22 cellular contexts compared by ENCODE assay signal in genomic region chr1:91745649-91746383, GRCh38.
DNase-seq lines count a peak whose midpoint lies in the region; ATAC-seq and TF ChIP-seq lines count a peak whose summit lies in the region.
"Had no signal": no experiment of that assay in that cellular context is flagged by ENCODE, and none has a peak within 500 bp of the region (broad histone marks: within the 10 kb centered on the region; RNA-seq: fewer than 3 reads in every experiment).

No MANE protein-coding gene starts in this region.

- H2BK5ac ChIP-seq in mesenchymal stem cell (ENCODE audit: low read depth, low read length, poor library complexity, severe bottlenecking), result no peak overlapping the region

- no peaks in the 10 kb centered on the region for H3K27me3 ChIP-seq in adipocyte (replicated peaks; ENCODE audit: control insufficient read depth, insufficient read depth, low read length)
- H3K27me3 ChIP-seq in esophagus squamous epithelium, result no peaks in the 10 kb centered on the region
- no peaks in the 10 kb centered on the region for H3K27me3 ChIP-seq in mesenchymal stem cell (ENCODE audit: control insufficient read depth in 1 of 2, insufficient read depth in 1 of 2, low read length in 2 of 2)
- no peaks in the 10 kb centered on the region for H3K27me3 ChIP-seq in upper lobe of left lung
- H3K27me3 ChIP-seq: cardiac muscle cell, transverse colon had no signal

- WGBS in esophagus squamous epithelium, 2 donors, result 31 to 39% methylated on average over 5 of the region's 5 CpGs
- WGBS in mesenchymal stem cell, result 87% methylated on average over 5 of the region's 5 CpGs
- 51 to 53% methylated on average over 5 of the region's 5 CpGs for WGBS in upper lobe of left lung, 2 donors

- TF ChIP-seq CTCF in esophagus squamous epithelium (IDR thresholded peaks at IDR 0.05) (no peak), upper lobe of left lung (IDR thresholded peaks at IDR 0.05) (no peak)

- POLR2A ChIA-PET in naive thymus-derived CD8-positive, alpha-beta T cell (lab: Charles Lee), result no interaction called here

- DNase-seq in adipocyte (ENCODE audit: low read depth), result peak; percentile 54
- no peak for DNase-seq in esophagus squamous epithelium (lab: John Stamatoyannopoulos, UW)
- no peak for DNase-seq in mesenchymal stem cell
- DNase-seq in upper lobe of left lung, result no peak
- no peak for DNase-seq in NAMALWA (ENCODE audit: low spot score)
- DNase-seq in naive thymus-derived CD8-positive, alpha-beta T cell, result no peak
- DNase-seq in cortex of kidney (lab: John Stamatoyannopoulos, UW), result no peak
- DNase-seq: activated CD8-positive, alpha-beta memory T cell treated with anti-CD3 and anti-CD28 coated beads, Interleukin-2, amount 50 U/mL, for 4 hours; activated effector memory CD4-positive, alpha-beta T cell treated with Interleukin-2 at 50 U/mL for 16 hours; activated naive CD8-positive, alpha-beta T cell treated with anti-CD3 and anti-CD28 coated beads, Interleukin-2, amount 50 U/mL, for 24 hours; AML-193; GM23248; naive B cell; NCI-H1694 treated with DMSO at 0.1 percent for 48 hours; NCI-H2227 treated with DMSO at 0.1 percent for 48 hours; OCI-M1; SIG-M5; transverse colon had no signal

- intact Hi-C loops in esophagus squamous epithelium (cut with DNase I), result no loop called here

- H2BK120ac ChIP-seq in mesenchymal stem cell (ENCODE audit: low read depth, low read length), result no peak overlapping the region

- no peak overlapping the region for H2BK15ac ChIP-seq in mesenchymal stem cell (ENCODE audit: low read depth, poor library complexity, severe bottlenecking)

- H3K23ac ChIP-seq in mesenchymal stem cell (ENCODE audit: low read length in 2 of 2), result no peak overlapping the region

- H3K79me1 ChIP-seq in mesenchymal stem cell (replicated peaks; ENCODE audit: low read length, poor library complexity, severe bottlenecking), result peaks cover 16% of the 10 kb centered on the region

- no peak overlapping the region for H2AK5ac ChIP-seq in mesenchymal stem cell (ENCODE audit: low read length, severe bottlenecking)

- H3K4ac ChIP-seq in mesenchymal stem cell (ENCODE audit: low read depth in 1 of 2, low read length in 2 of 2), result no peak overlapping the region

- TF ChIP-seq EP300 in upper lobe of left lung (IDR thresholded peaks at IDR 0.05), result peak in 1 of 4 donors; percentile 36

- H3K9ac ChIP-seq in adipocyte (ENCODE audit: low read length) (peak overlapping the region; percentile 70), mesenchymal stem cell (ENCODE audit: low read length) (peak overlapping the region; percentile 78)
- H3K9ac ChIP-seq: GM23248, parathyroid adenoma had no signal

- H3K27ac Mint-ChIP-seq in naive thymus-derived CD8-positive, alpha-beta T cell, result peak overlapping the region in 1 of 10 donors; percentile 28
- H3K27ac Mint-ChIP-seq: activated naive CD8-positive, alpha-beta T cell treated with anti-CD3 and anti-CD28 coated beads, Interleukin-2, amount 50 U/mL, for 24 hours; naive B cell; stimulated activated memory B cell treated with anti-CD40 and anti-IgM and Interleukin-4, amounts not matched to agents 10 μg/mL and 1 μg/mL and 100 μg/mL, for 72 hours had no signal

- H3K9me3 Mint-ChIP-seq in naive thymus-derived CD8-positive, alpha-beta T cell, result peaks cover 0 to 26% (median 5%) of the 10 kb centered on the region in 9 donors
- H3K9me3 Mint-ChIP-seq: stimulated activated memory B cell treated with anti-CD40 and anti-IgM and Interleukin-4, amounts not matched to agents 10 μg/mL and 1 μg/mL and 100 μg/mL, for 72 hours had no signal

- peaks cover 0 to 8% (median 1%) of the 10 kb centered on the region in 4 donors for H3K4me1 Mint-ChIP-seq in naive thymus-derived CD8-positive, alpha-beta T cell
- H3K4me1 Mint-ChIP-seq: naive B cell; stimulated activated memory B cell treated with anti-CD40 and anti-IgM and Interleukin-4, amounts not matched to agents 10 μg/mL and 1 μg/mL and 100 μg/mL, for 72 hours had no signal

- H4K8ac ChIP-seq in mesenchymal stem cell (ENCODE audit: low read length), result no peak overlapping the region

- H3K18ac ChIP-seq in mesenchymal stem cell (ENCODE audit: low read depth in 1 of 2, low read length in 2 of 2), result no peak overlapping the region

- H3K27ac ChIP-seq in esophagus squamous epithelium (peak overlapping the region in 3 of 4 donors; percentile 56 to 71 (median 64)), mesenchymal stem cell (ENCODE audit: low read length, poor library complexity, severe bottlenecking) (no peak overlapping the region), upper lobe of left lung (peak overlapping the region in 3 of 4 donors; percentile 8 to 62 (median 32))
- H3K27ac ChIP-seq: cardiac muscle cell, GM23248 had no signal

- no peak overlapping the region for H2AFZ ChIP-seq in mesenchymal stem cell (ENCODE audit: low read depth, low read length)
- H2AFZ ChIP-seq: GM23248 had no signal

- H3K4me3 ChIP-seq in adipocyte (ENCODE audit: low read length) (peak overlapping the region; percentile 52), esophagus squamous epithelium (no peak overlapping the region), mesenchymal stem cell (ENCODE audit: insufficient read depth in 1 of 2, low read depth in 1 of 2, low read length in 2 of 2) (peak overlapping the region in 1 of 2 experiments; percentile 49), upper lobe of left lung (no peak overlapping the region)
- H3K4me3 ChIP-seq: cardiac muscle cell, GM12878, GM23248, transverse colon had no signal

- H3K36me3 ChIP-seq in adipocyte (ENCODE audit: control insufficient read depth, insufficient read depth, low read length, severe bottlenecking) (peaks cover 40% of the 10 kb centered on the region), esophagus squamous epithelium (peaks cover 0 to 13% (median 0%) of the 10 kb centered on the region in 3 donors), mesenchymal stem cell (ENCODE audit: control insufficient read depth in 1 of 2, insufficient read depth in 2 of 2, low read depth in 1 of 2, low read length in 2 of 2) (peaks cover 0 to 71% of the 10 kb centered on the region in 2 experiments), upper lobe of left lung (peaks cover 0 to 7% (median 0%) of the 10 kb centered on the region in 4 donors)
- H3K36me3 ChIP-seq: cardiac muscle cell, transverse colon had no signal

- no peaks in the 10 kb centered on the region for H3K9me3 ChIP-seq in adipocyte (ENCODE audit: control insufficient read depth, low read length)
- H3K9me3 ChIP-seq in esophagus squamous epithelium, result no peaks in the 10 kb centered on the region
- H3K9me3 ChIP-seq in mesenchymal stem cell (ENCODE audit: control insufficient read depth, low read length), result peaks cover 11% of the 10 kb centered on the region
- H3K9me3 ChIP-seq in upper lobe of left lung, result no peaks in the 10 kb centered on the region
- H3K9me3 ChIP-seq: transverse colon had no signal

- H3K27me3 Mint-ChIP-seq in naive thymus-derived CD8-positive, alpha-beta T cell, result no peaks in the 10 kb centered on the region
- H3K27me3 Mint-ChIP-seq: activated naive CD8-positive, alpha-beta T cell treated with anti-CD3 and anti-CD28 coated beads, Interleukin-2, amount 50 U/mL, for 24 hours had no signal

- peaks cover 8 to 34% (median 27%) of the 10 kb centered on the region in 3 donors for H3K36me3 Mint-ChIP-seq in naive thymus-derived CD8-positive, alpha-beta T cell
- H3K36me3 Mint-ChIP-seq: stimulated activated memory B cell treated with anti-CD40 and anti-IgM and Interleukin-4, amounts not matched to agents 10 μg/mL and 1 μg/mL and 100 μg/mL, for 72 hours had no signal

- no peak overlapping the region for H2BK12ac ChIP-seq in mesenchymal stem cell (ENCODE audit: low read length in 2 of 2)

- H3K4me1 ChIP-seq in adipocyte (ENCODE audit: control insufficient read depth, insufficient read depth, low read length), result peaks cover 63% of the 10 kb centered on the region
- H3K4me1 ChIP-seq in esophagus squamous epithelium, result peaks cover 14 to 77% (median 63%) of the 10 kb centered on the region in 3 donors
- H3K4me1 ChIP-seq in mesenchymal stem cell (ENCODE audit: control insufficient read depth, insufficient read depth, low read depth, low read length), result peaks cover 11% of the 10 kb centered on the region
- H3K4me1 ChIP-seq in upper lobe of left lung, result peaks cover 25 to 54% (median 27%) of the 10 kb centered on the region in 4 donors

- no peak for ATAC-seq in upper lobe of left lung (ENCODE audit: low FRiP score in 2 of 2)
- ATAC-seq in naive thymus-derived CD8-positive, alpha-beta T cell, result no peak
- ATAC-seq: activated naive CD8-positive, alpha-beta T cell treated with anti-CD3 and anti-CD28 coated beads, Interleukin-2, amount 50 U/mL, for 24 hours; GM12878; stimulated activated memory B cell treated with anti-CD40 and anti-IgM and Interleukin-4, amounts not matched to agents 10 μg/mL and 1 μg/mL and 100 μg/mL, for 72 hours had no signal

- no peak overlapping the region for H4K91ac ChIP-seq in mesenchymal stem cell (ENCODE audit: low read length)

- H3K14ac ChIP-seq in mesenchymal stem cell (ENCODE audit: low read length in 2 of 2), result no peak overlapping the region

- no peak overlapping the region for H3K4me2 ChIP-seq in mesenchymal stem cell (ENCODE audit: low read length, poor library complexity, severe bottlenecking)

- H3K4me3 Mint-ChIP-seq in naive thymus-derived CD8-positive, alpha-beta T cell, result no peak overlapping the region
- H3K4me3 Mint-ChIP-seq: activated naive CD8-positive, alpha-beta T cell treated with anti-CD3 and anti-CD28 coated beads, Interleukin-2, amount 50 U/mL, for 24 hours; naive B cell; stimulated activated memory B cell treated with anti-CD40 and anti-IgM and Interleukin-4, amounts not matched to agents 10 μg/mL and 1 μg/mL and 100 μg/mL, for 72 hours had no signal

- TF ChIP-seq POLR2A in esophagus squamous epithelium (IDR thresholded peaks at IDR 0.05) (no peak), upper lobe of left lung (IDR thresholded peaks at IDR 0.05) (no peak)
